In the genomic region with DNA sequence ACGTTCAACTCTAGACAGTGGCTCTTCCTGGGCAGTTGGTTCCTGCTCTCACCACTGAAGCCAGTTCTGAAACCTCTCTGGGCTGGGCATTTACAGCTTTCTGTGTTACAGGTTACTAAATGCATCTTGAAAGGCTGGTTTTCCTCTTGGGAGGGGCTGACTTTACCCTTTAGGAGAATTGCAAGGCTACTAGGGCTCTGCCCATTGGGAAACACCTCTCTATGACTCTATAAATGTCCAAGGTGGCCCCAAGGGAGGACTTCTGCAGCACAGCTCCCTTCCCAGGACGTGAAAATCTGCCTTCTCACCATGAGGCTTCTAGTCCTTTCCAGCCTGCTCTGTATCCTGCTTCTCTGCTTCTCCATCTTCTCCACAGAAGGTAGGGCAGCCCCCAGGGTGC, we compare ENCODE assay signal across 15 cellular contexts. TPM values are rescaled to one million over a fixed set of nuclear protein-coding genes. Genes with fewer than 3 reads are reported as not detected.
DNase-seq lines count a peak whose midpoint lies in the region; ATAC-seq and TF ChIP-seq lines count a peak whose summit lies in the region.
"Had no signal": no experiment of that assay in that cellular context is flagged by ENCODE, and none has a peak within 500 bp of the region (broad histone marks: within the 10 kb centered on the region; RNA-seq: fewer than 3 reads in every experiment).

A gene (plus strand): TSS at position 259 of the 400 bp plus-strand sequence. CDS start 51 bp downstream, at position 310.

- no peaks in the 10 kb centered on the region for H3K79me1 ChIP-seq in mesendoderm (ENCODE audit: low read length)

- no peaks in the 10 kb centered on the region for H4K20me1 ChIP-seq in MM.1S (ENCODE audit: insufficient read depth, low read length)
- H4K20me1 ChIP-seq: BLaER1 had no signal

- H3K9ac ChIP-seq in MM.1S (ENCODE audit: low read length) (no peak within 1 kb of the TSS), mesendoderm (ENCODE audit: low read length) (no peak within 1 kb of the TSS)
- H3K9ac ChIP-seq: BLaER1 had no signal

- H3K9me3 ChIP-seq in MM.1S (replicated peaks; ENCODE audit: insufficient read depth, low read length), result no peaks in the 10 kb centered on the region
- H3K9me3 ChIP-seq: BLaER1, HAP-1, pancreas had no signal

- no peak within 1 kb of the TSS for H3K18ac ChIP-seq in mesendoderm (ENCODE audit: low read length)

- TF ChIP-seq CTCF in MM.1S (IDR thresholded peaks at IDR 0.05; ENCODE audit: low read length), result no peak

- H3K27me3 ChIP-seq in MM.1S (replicated peaks; ENCODE audit: insufficient read depth, low read length) (no peaks in the 10 kb centered on the region), mesendoderm (ENCODE audit: insufficient read depth, low read length, poor library complexity) (no peaks in the 10 kb centered on the region)
- H3K27me3 ChIP-seq: BLaER1, brain microvascular endothelial cell, pancreas had no signal

- no peaks in the 10 kb centered on the region for H3K79me2 ChIP-seq in MM.1S (ENCODE audit: low read length)
- no peaks in the 10 kb centered on the region for H3K79me2 ChIP-seq in mesendoderm (ENCODE audit: control insufficient read depth, insufficient read depth, low read length)

- H4K5ac ChIP-seq in mesendoderm (ENCODE audit: low read length), result no peak within 1 kb of the TSS

- H3K27ac ChIP-seq in MM.1S (ENCODE audit: low read length) (no peak within 1 kb of the TSS), mesendoderm (ENCODE audit: low read depth, low read length) (no peak within 1 kb of the TSS)
- H3K27ac ChIP-seq: brain microvascular endothelial cell, PC-9 had no signal

- peak within 1 kb of the TSS; percentile 53; the same call in 1 of the 2 replicates for H2AFZ ChIP-seq in MM.1S (ENCODE audit: low read length)
- H2AFZ ChIP-seq: PC-9 had no signal

- ATAC-seq in GM18511 (IDR thresholded peaks at IDR 0.05; ENCODE audit: unreplicated experiment) (peak; percentile 37), GM21529 (IDR thresholded peaks at IDR 0.05; ENCODE audit: unreplicated experiment) (peak; percentile 37), HG02970 (IDR thresholded peaks at IDR 0.05; ENCODE audit: low FRiP score, unreplicated experiment) (no peak)
- ATAC-seq: activated T-cell treated with anti-CD3 and anti-CD28 coated beads, Interleukin-2, amount 50 U/mL, for 4 hours; pancreas had no signal

- H3K4ac ChIP-seq in mesendoderm (ENCODE audit: low read depth, low read length), result no peak within 1 kb of the TSS

- no peak within 1 kb of the TSS for H3K56ac ChIP-seq in mesendoderm (ENCODE audit: low read length)

- H2BK5ac ChIP-seq in mesendoderm (ENCODE audit: low read length), result no peak within 1 kb of the TSS

- H2AK5ac ChIP-seq in mesendoderm (ENCODE audit: low read length), result no peak within 1 kb of the TSS

- WGBS in mesendoderm (ENCODE audit: extremely low coverage, insufficient coverage, low lambda C conversion rate), result no CpG with 5 or more reads among the region's 2 CpGs

- H3K36me3 ChIP-seq in MM.1S (replicated peaks; ENCODE audit: insufficient read depth, low read length) (no peaks in the 10 kb centered on the region), mesendoderm (ENCODE audit: control insufficient read depth, insufficient read depth, low read length) (no peaks in the 10 kb centered on the region)
- H3K36me3 ChIP-seq: BLaER1, brain microvascular endothelial cell, HAP-1, pancreas had no signal

- no peak within 1 kb of the TSS for H2BK120ac ChIP-seq in mesendoderm (ENCODE audit: low read depth, low read length)

- H3K4me2 ChIP-seq in MM.1S (ENCODE audit: low read depth, low read length) (no peak within 1 kb of the TSS), mesendoderm (ENCODE audit: low read length) (no peak within 1 kb of the TSS)
- H3K4me2 ChIP-seq: BLaER1, PC-9 had no signal

- no peak within 1 kb of the TSS for H4K8ac ChIP-seq in mesendoderm (ENCODE audit: low read depth, low read length)

- H3K23ac ChIP-seq in mesendoderm (ENCODE audit: low read length), result peak within 1 kb of the TSS; percentile 89

- H3K9me2 ChIP-seq in MM.1S (replicated peaks; ENCODE audit: insufficient read depth, low read length), result no peaks in the 10 kb centered on the region

- no peaks in the 10 kb centered on the region for H3F3A ChIP-seq in MM.1S (ENCODE audit: insufficient read depth, low read length)

- H3K4me3 ChIP-seq in MM.1S (ENCODE audit: low read length) (no peak within 1 kb of the TSS), mesendoderm (ENCODE audit: low read length) (no peak within 1 kb of the TSS)
- H3K4me3 ChIP-seq: BLaER1, HAP-1, pancreas, PC-9 had no signal

- H3K4me1 ChIP-seq in MM.1S (ENCODE audit: low read length) (peaks cover 19% of the 10 kb centered on the region; the same call in 1 of the 2 replicates), mesendoderm (ENCODE audit: control insufficient read depth, low read depth, low read length) (no peaks in the 10 kb centered on the region)
- H3K4me1 ChIP-seq: HAP-1, pancreas had no signal

- DNase-seq in MM.1S (no peak), mesendoderm (no peak), iPS-NIHi11 (ENCODE audit: low spot score) (no peak), DMS 273 treated with DMSO at 0.1 percent for 48 hours (lab: John Stamatoyannopoulos, UW) (no peak), NCI-H774 (lab: John Stamatoyannopoulos, UW) (no peak)
- DNase-seq: activated T-cell treated with anti-CD3 and anti-CD28 coated beads, Interleukin-2, amount 50 U/mL, for 4 hours; brain microvascular endothelial cell; NCI-H187 treated with DMSO at 0.1 percent for 48 hours; pancreas; PC-9 had no signal

- H2BK15ac ChIP-seq in mesendoderm (replicated peaks; ENCODE audit: low read depth), result no peak within 1 kb of the TSS

RNA-seq across cellular contexts. Expression of the gene that starts here (rescaled TPM):
- polyA plus RNA-seq in mesendoderm (2013, experiment 1 of 2), result not detected
- polyA plus RNA-seq in mesendoderm (2013, experiment 2 of 2), result not detected
